Comparison of ENCODE assay signal across 6 cellular contexts in the genomic region with DNA sequence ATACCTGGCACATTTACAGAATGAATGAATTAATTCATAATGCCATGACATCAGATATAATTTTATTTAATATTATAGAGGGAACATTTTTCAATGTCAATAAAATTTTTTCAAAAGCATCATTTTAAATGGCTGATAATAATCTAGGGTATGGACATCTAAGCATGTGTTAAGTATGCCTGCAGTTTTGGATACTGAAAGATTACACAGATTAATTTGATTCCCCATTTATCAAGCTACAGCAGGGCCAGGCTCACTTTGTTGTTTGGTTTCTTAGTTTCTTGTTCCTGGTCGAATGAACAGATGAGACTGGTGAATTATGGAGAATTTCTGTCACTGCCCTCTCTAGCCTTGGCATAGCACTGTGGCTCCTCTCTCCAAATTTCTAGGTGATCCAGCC.
"Had no signal": no experiment of that assay in that cellular context is flagged by ENCODE, and none has a peak within 500 bp of the region (broad histone marks: within the 10 kb centered on the region; RNA-seq: fewer than 3 reads in every experiment).

No MANE protein-coding gene starts in this region.

- ATAC-seq: HepG2, K562 had no signal

- FAIRE-seq: HepG2, HTR-8/SVneo, K562 had no signal

- H3K27ac ChIP-seq: HL-60 had no signal

- H3K4me3 ChIP-seq: K562 had no signal

- DNase-seq: IMR-90, KBM-7 had no signal
